In genomic region chr15:34318277-34319079, GRCh38 we compare ENCODE assay signal across 8 cellular contexts. TPM values are rescaled to one million over a fixed set of nuclear protein-coding genes. Genes with fewer than 3 reads are reported as not detected.
DNase-seq lines count a peak whose midpoint lies in the region; ATAC-seq and TF ChIP-seq lines count a peak whose summit lies in the region.
"Had no signal": no experiment of that assay in that cellular context is flagged by ENCODE, and none has a peak within 500 bp of the region (broad histone marks: within the 10 kb centered on the region; RNA-seq: fewer than 3 reads in every experiment).

No MANE protein-coding gene starts in this region.

- H3K4me3 Mint-ChIP-seq in mesothelial cell of epicardium, result peak overlapping the region; percentile 74

- peaks cover 3% of the 10 kb centered on the region for H3K36me3 Mint-ChIP-seq in mesothelial cell of epicardium

- peaks cover under 1% of the 10 kb centered on the region for H3K36me3 ChIP-seq in GM06990 (ENCODE audit: control insufficient read depth, insufficient read depth, low read length)

- peak; percentile 50 for DNase-seq in GM06990 (ENCODE audit: extremely low read depth, insufficient read length)
- peak; percentile 78 for DNase-seq in KBM-7
- DNase-seq in SKM-1 (lab: John Stamatoyannopoulos, UW; ENCODE audit: unreplicated experiment), result peak; percentile 34
- peak; percentile 51 for DNase-seq in epithelial cell of prostate (ENCODE audit: low read depth, low spot score)
- DNase-seq in mesothelial cell of epicardium (ENCODE audit: low spot score in 2 of 2, unreplicated experiment in 2 of 2), result no peak
- peak; percentile 61 for DNase-seq in ureter (ENCODE audit: low spot score)

- peak overlapping the region; percentile 59 for H3K27ac Mint-ChIP-seq in mesothelial cell of epicardium

- peak; percentile 63 for ATAC-seq in GM21515 (IDR thresholded peaks at IDR 0.05; ENCODE audit: unreplicated experiment)

- peak overlapping the region; percentile 53 for H3K27ac ChIP-seq in epithelial cell of prostate

- H3K9me3 Mint-ChIP-seq in mesothelial cell of epicardium, result peaks cover 4% of the 10 kb centered on the region

- H3K27me3 Mint-ChIP-seq in mesothelial cell of epicardium (ENCODE audit: low read depth), result no peaks in the 10 kb centered on the region

- in situ Hi-C loops in KBM-7 (cut with MboI; ENCODE audit: low pct_unique_long_range_greater_than_20kb, low sequenced_read_pairs), result no loop called here

- no peak for TF ChIP-seq CTCF in GM06990 (IDR thresholded peaks at IDR 0.05; ENCODE audit: insufficient read depth, low read length, poor library complexity, severe bottlenecking)
- no peak for TF ChIP-seq CTCF in mesothelial cell of epicardium (IDR thresholded peaks at IDR 0.05; ENCODE audit: unreplicated experiment)

- peaks cover 18% of the 10 kb centered on the region for H3K4me1 Mint-ChIP-seq in mesothelial cell of epicardium

- peak overlapping the region; percentile 76 for H3K4me3 ChIP-seq in GM06990 (replicated peaks; ENCODE audit: low read depth, low read length)

- H3K27me3 ChIP-seq in GM06990 (replicated peaks; ENCODE audit: control insufficient read depth, insufficient read depth, low read length), result no peaks in the 10 kb centered on the region

RNA-seq across cellular contexts. Expression of gene SLC12A6, which starts 19.1 kb away (rescaled TPM):
- 21.9 to 24.3 TPM (median 23.7 TPM) in 3 replicates for total RNA-seq in mesothelial cell of epicardium
- total RNA-seq in ureter, result 18.2 TPM

RNA-seq across cellular contexts. Expression of gene NOP10, which starts 24.5 kb away (rescaled TPM):
- total RNA-seq in mesothelial cell of epicardium, result 88.9 to 95.9 TPM (median 94.6 TPM) in 3 replicates
- 120 TPM for total RNA-seq in ureter

RNA-seq across cellular contexts. Expression of gene NUTM1, which starts 24.6 kb away (rescaled TPM):
- total RNA-seq in mesothelial cell of epicardium, result not detected in 3 replicates
- not detected for total RNA-seq in ureter
- total RNA-seq: glomerular endothelial cell had no signal

RNA-seq across cellular contexts. Expression of gene LPCAT4, which starts 48.5 kb away (rescaled TPM):
- total RNA-seq in mesothelial cell of epicardium (88.7 to 91.3 TPM (median 91.1 TPM) in 3 replicates), ureter (100 TPM)

Comparison
In these comparisons a context has a peak if more than half of its experiments do, and no peak if none do; other contexts are left out.
1. DNase-seq: peak in GM06990 (single experiment), KBM-7 (single experiment), SKM-1 (single experiment), epithelial cell of prostate (single experiment) and ureter (single experiment); none in mesothelial cell of epicardium (0 of 2).